ENCODE assay signal across 1 cellular context in genomic region chr17:34980681-34981537, GRCh38.
TF ChIP-seq lines count a peak whose summit lies in the region.

No MANE protein-coding gene starts in this region.

TF ChIP-seq in K562, 482 proteins besides CTCF, POLR2A, EP300 and RAD21 (continued from another document and continues in another):
- no peak for TF ChIP-seq SREBF1 (IDR thresholded peaks at IDR 0.05; ENCODE audit: borderline replicate concordance, low read depth, low read length)
- no peak for TF ChIP-seq E2F1 (CRISPR knock-in tag; IDR thresholded peaks at IDR 0.05)
- no peak for TF ChIP-seq ESRRB (CRISPR knock-in tag; IDR thresholded peaks at IDR 0.05; ENCODE audit: borderline replicate concordance)
- no peak for TF ChIP-seq PTRF (tag; IDR thresholded peaks at IDR 0.05)
- peak; percentile 79; the same call in 1 of the 2 replicates for TF ChIP-seq PHF8 (IDR thresholded peaks at IDR 0.05; ENCODE audit: borderline replicate concordance, low read length)
- no peak for TF ChIP-seq HDAC3 (IDR thresholded peaks at IDR 0.05; ENCODE audit: borderline replicate concordance, partially characterized antibody)
- TF ChIP-seq PRMT5 (CRISPR knock-in tag; IDR thresholded peaks at IDR 0.05) = no peak
- 0 out of 2 replicates have a peak, but pooled peaks have one; percentile 5 for TF ChIP-seq ARID4B (CRISPR knock-in tag; IDR thresholded peaks at IDR 0.05)
- no peak for TF ChIP-seq NFIC (IDR thresholded peaks at IDR 0.05)
- peak; percentile 85 for TF ChIP-seq VEZF1 (CRISPR knock-in tag; IDR thresholded peaks at IDR 0.05)
- no peak for TF ChIP-seq ZNF780A (CRISPR knock-in tag; IDR thresholded peaks at IDR 0.05)
- no peak for TF ChIP-seq IFI16 (CRISPR knock-in tag; IDR thresholded peaks at IDR 0.05)
- no peak for TF ChIP-seq SMARCA5 (IDR thresholded peaks at IDR 0.05)
- no peak for TF ChIP-seq ZNF134 (CRISPR knock-in tag; conservative IDR thresholded peaks at IDR 0.05)
- no peak for TF ChIP-seq FOXJ2 (tag; IDR thresholded peaks at IDR 0.05)
- TF ChIP-seq FOXO4 (CRISPR knock-in tag; IDR thresholded peaks at IDR 0.05) = no peak
- TF ChIP-seq PHB (CRISPR knock-in tag; IDR thresholded peaks at IDR 0.05) = 0 out of 2 replicates have a peak, but pooled peaks have one; percentile 13
- peak; percentile 4 for TF ChIP-seq CCNT2 (IDR thresholded peaks at IDR 0.05; ENCODE audit: borderline replicate concordance, extremely low read depth, insufficient read length, low read depth, low read length)
- 0 out of 4 replicates have a peak, but pooled peaks of 1 of the 2 experiments have one; percentile 15 for TF ChIP-seq BCLAF1 (IDR thresholded peaks at IDR 0.05; ENCODE audit: borderline replicate concordance in 1 of 2, control insufficient read depth in 1 of 2, low read depth in 2 of 2, low read length in 1 of 2)
- no peak for TF ChIP-seq ZHX1 (conservative IDR thresholded peaks at IDR 0.05; ENCODE audit: low read length)
- 0 out of 2 replicates have a peak, but pooled peaks have one; percentile 34 for TF ChIP-seq GATAD2A (IDR thresholded peaks at IDR 0.05)
- TF ChIP-seq NR3C1 (CRISPR knock-in tag; IDR thresholded peaks at IDR 0.05) = 0 out of 2 replicates have a peak, but pooled peaks have one; percentile 57
- TF ChIP-seq TBP (optimal IDR thresholded peaks at IDR 0.05; ENCODE audit: low read depth, low read length) = peak; percentile 64
- TF ChIP-seq HMBOX1 (IDR thresholded peaks at IDR 0.05) = no peak
- TF ChIP-seq DDX20 (tag; IDR thresholded peaks at IDR 0.05; ENCODE audit: low read depth) = no peak
- TF ChIP-seq CBX8 (IDR thresholded peaks at IDR 0.05; ENCODE audit: borderline replicate concordance, extremely low read depth, low read depth, low read length, poor library complexity, severe bottlenecking) = no peak
- no peak for TF ChIP-seq ETV5 (CRISPR knock-in tag; IDR thresholded peaks at IDR 0.05; ENCODE audit: low read depth)
- TF ChIP-seq RNF2 (IDR thresholded peaks at IDR 0.05) = peak; percentile 34; the same call in 1 of the 2 replicates
- TF ChIP-seq ZNF280B (CRISPR knock-in tag; IDR thresholded peaks at IDR 0.05) = no peak
- no peak for TF ChIP-seq ZNF316 (IDR thresholded peaks at IDR 0.05)
- TF ChIP-seq RFX5 (IDR thresholded peaks at IDR 0.05; ENCODE audit: low read depth, low read length) = no peak
- TF ChIP-seq JUND (IDR thresholded peaks at IDR 0.05; ENCODE audit: borderline replicate concordance, low read depth, low read length) = 0 out of 2 replicates have a peak, but pooled peaks have one; percentile 2
- no peak for TF ChIP-seq JUND (tag; IDR thresholded peaks at IDR 0.05; ENCODE audit: borderline replicate concordance, low read depth, low read length)
- TF ChIP-seq ZNF717 (CRISPR knock-in tag; IDR thresholded peaks at IDR 0.05) = no peak
- 0 out of 2 replicates have a peak, but pooled peaks have one; percentile 21 for TF ChIP-seq ERF (CRISPR knock-in tag; IDR thresholded peaks at IDR 0.05)
- TF ChIP-seq XRCC4 (IDR thresholded peaks at IDR 0.05; ENCODE audit: extremely low read depth, insufficient read depth, insufficient read length) = no peak
- TF ChIP-seq ZKSCAN3 (CRISPR knock-in tag; IDR thresholded peaks at IDR 0.05) = no peak
- TF ChIP-seq E2F6 (IDR thresholded peaks at IDR 0.05; ENCODE audit: borderline replicate concordance in 1 of 2, extremely low read depth in 1 of 2, insufficient read depth in 1 of 2, insufficient read length in 1 of 2, low read depth in 1 of 2, low read length in 1 of 2, poor library complexity in 1 of 2, severe bottlenecking in 1 of 2) = peak; percentile 54 to 70
- TF ChIP-seq FOXK2 (conservative IDR thresholded peaks at IDR 0.05 in 1 of 2, IDR thresholded peaks at IDR 0.05 in 1 of 2; ENCODE audit: low read depth in 2 of 2) = no peak
- no peak for TF ChIP-seq SRSF7 (optimal IDR thresholded peaks at IDR 0.05; ENCODE audit: low read depth, low read length)
- no peak for TF ChIP-seq RBM17 (IDR thresholded peaks at IDR 0.05; ENCODE audit: borderline replicate concordance, low read depth, low read length)
- TF ChIP-seq HNRNPLL (IDR thresholded peaks at IDR 0.05; ENCODE audit: low read depth, low read length, poor library complexity, severe bottlenecking) = no peak
